27 cellular contexts compared by ENCODE assay signal in genomic region chr11:70674605-70675004, GRCh38.
"Had no signal": no experiment of that assay in that cellular context is flagged by ENCODE, and none has a peak within 500 bp of the region (broad histone marks: within the 10 kb centered on the region; RNA-seq: fewer than 3 reads in every experiment).

No MANE protein-coding gene starts in this region.

- H3K27ac ChIP-seq: left lung, neural progenitor cell, neutrophil, ovary, right atrium auricular region, sigmoid colon, spleen, tibial nerve, vagina had no signal

- H3K27me3 ChIP-seq: neural progenitor cell, ovary, right atrium auricular region, tibial nerve, vagina had no signal

- H3K36me3 ChIP-seq: left lung, neural progenitor cell, neutrophil, ovary, right atrium auricular region, sigmoid colon, spleen, tibial nerve, vagina had no signal

- H2AFZ ChIP-seq: neural progenitor cell had no signal

- ATAC-seq: left colon; left lung; natural killer cell; stimulated activated memory B cell treated with anti-CD40 and anti-IgM and Interleukin-4, amounts not matched to agents 10 μg/mL and 1 μg/mL and 100 μg/mL, for 72 hours; stimulated activated naive CD8-positive, alpha-beta T cell treated with anti-CD3 and anti-CD28 coated beads, Interleukin-15, amount 100 ng/mL, for 72 hours had no signal

- FAIRE-seq: islet of Langerhans, kidney, small intestine had no signal

- H3K4me2 ChIP-seq: neural progenitor cell had no signal

- H3K4me1 ChIP-seq: left lung, right atrium auricular region, sigmoid colon, tibial nerve, vagina had no signal

- H3K9ac ChIP-seq: neural progenitor cell had no signal

- H3K9me3 ChIP-seq: left lung, neutrophil, ovary, right atrium auricular region, sigmoid colon, spleen, tibial nerve, vagina had no signal

- DNase-seq: hypothalamus; immature natural killer cell; kidney; left colon; mesendoderm; naive B cell; natural killer cell; nephron progenitor cell; occipital lobe; ovary; sigmoid colon; small intestine; spleen; stimulated activated CD4-positive, alpha-beta T cell treated with anti-CD3 and anti-CD28 coated beads, Interleukin-4, amount 100 ng/mL, for 24 hours; stimulated activated CD8-positive, alpha-beta memory T cell treated with anti-CD3 and anti-CD28 coated beads, Interleukin-4, amount 100 ng/mL, for 48 hours; stimulated activated naive CD4-positive, alpha-beta T cell treated with Interleukin-2 at 50 U/mL for 16 hours; stimulated activated naive CD8-positive, alpha-beta T cell treated with anti-CD3 and anti-CD28 coated beads, Interleukin-15, amount 100 ng/mL, for 72 hours; substantia nigra had no signal

- H3K4me3 ChIP-seq: left lung, lung, neural progenitor cell, ovary, right atrium auricular region, sigmoid colon, spleen, tibial nerve, vagina had no signal
